15 cellular contexts compared by ENCODE assay signal in the genomic region with DNA sequence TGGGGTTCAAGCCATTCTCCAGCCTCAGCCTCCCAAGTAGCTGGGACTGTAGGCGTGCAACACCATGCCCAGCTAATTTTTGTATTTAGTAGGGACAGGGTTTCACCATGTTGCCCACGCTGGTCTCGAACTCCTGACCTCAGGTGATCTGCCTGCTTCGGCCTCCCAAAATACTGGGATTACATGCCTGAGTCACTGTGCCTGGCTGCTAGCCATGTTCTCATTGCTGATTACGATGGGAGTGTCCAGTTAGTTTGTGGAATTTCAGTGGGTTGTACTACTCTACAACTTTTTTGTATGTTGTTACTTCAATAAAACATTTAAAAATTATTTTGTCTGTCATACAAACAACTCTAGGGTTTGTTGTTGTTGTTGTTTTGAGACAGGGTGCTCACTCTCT. TPM values are rescaled to one million over a fixed set of nuclear protein-coding genes. Genes with fewer than 3 reads are reported as not detected.
DNase-seq lines count a peak whose midpoint lies in the region; TF ChIP-seq lines count a peak whose summit lies in the region.
"Had no signal": no experiment of that assay in that cellular context is flagged by ENCODE, and none has a peak within 500 bp of the region (broad histone marks: within the 10 kb centered on the region; RNA-seq: fewer than 3 reads in every experiment).

No MANE protein-coding gene starts in this region.

- no peaks in the 10 kb centered on the region for H3K27me3 ChIP-seq in right atrium auricular region
- H3K27me3 ChIP-seq in adipocyte (replicated peaks; ENCODE audit: control insufficient read depth, insufficient read depth, low read length): no peaks in the 10 kb centered on the region
- no peaks in the 10 kb centered on the region for H3K27me3 ChIP-seq in transverse colon
- H3K27me3 ChIP-seq: esophagus squamous epithelium, Peyer's patch had no signal

- H3K27ac ChIP-seq in right atrium auricular region: no peak overlapping the region
- H3K27ac ChIP-seq in transverse colon: no peak overlapping the region
- H3K27ac ChIP-seq: esophagus squamous epithelium, KMS-11, Peyer's patch had no signal

- H3K36me3 ChIP-seq in right atrium auricular region (no peaks in the 10 kb centered on the region), adipocyte (ENCODE audit: control insufficient read depth, insufficient read depth, low read length, severe bottlenecking) (no peaks in the 10 kb centered on the region), transverse colon (no peaks in the 10 kb centered on the region)
- H3K36me3 ChIP-seq: Peyer's patch had no signal

- intact Hi-C loops in cardiac septum (cut with DNase I): no loop called here
- intact Hi-C loops in transverse colon (cut with DNase I; ENCODE audit: low total_unique reads): no loop called here

- 67% methylated on average over 5 of the region's 5 CpGs; no CpG with 5 or more reads in 1 of the 2 donors for WGBS in transverse colon (ENCODE audit: low coverage in 1 of 2), 2 donors

- DNase-seq in right atrium auricular region (ENCODE audit: low spot score) (peak; percentile 76), cardiac septum (ENCODE audit: low spot score) (no peak), adipocyte (ENCODE audit: low read depth) (peak; percentile 69), fibroblast of mammary gland (ENCODE audit: low read depth) (peak; percentile 80), transverse colon (peak; percentile 46), iPS-NIHi7 (ENCODE audit: extremely low spot score) (no peak), NCI-H2196 treated with DMSO at 0.1 percent for 48 hours (lab: John Stamatoyannopoulos, UW; ENCODE audit: unreplicated experiment) (no peak), NAMALWA (ENCODE audit: low spot score) (no peak)
- DNase-seq: cortex of kidney; esophagus squamous epithelium; NCI-H1694 treated with DMSO at 0.1 percent for 48 hours; NCI-H524 treated with DMSO at 0.1 percent for 48 hours; Peyer's patch; stimulated activated naive CD4-positive, alpha-beta T cell treated with Interleukin-2 at 50 U/mL for 16 hours had no signal

- H3K9me3 ChIP-seq in right atrium auricular region (no peaks in the 10 kb centered on the region), adipocyte (ENCODE audit: control insufficient read depth, low read length) (no peaks in the 10 kb centered on the region), transverse colon (no peaks in the 10 kb centered on the region)
- H3K9me3 ChIP-seq: esophagus squamous epithelium, Peyer's patch had no signal

- H3K4me3 ChIP-seq in right atrium auricular region: no peak overlapping the region
- H3K4me3 ChIP-seq in adipocyte (ENCODE audit: low read length): no peak overlapping the region
- H3K4me3 ChIP-seq in fibroblast of mammary gland (ENCODE audit: control insufficient read depth, low read depth, low read length): no peak overlapping the region
- no peak overlapping the region for H3K4me3 ChIP-seq in transverse colon
- H3K4me3 ChIP-seq: esophagus squamous epithelium, Peyer's patch had no signal

- TF ChIP-seq EP300 in transverse colon (IDR thresholded peaks at IDR 0.05; ENCODE audit: low read depth): no peak

- peaks cover 0 to 29% of the 10 kb centered on the region in 2 donors for H3K4me1 ChIP-seq in right atrium auricular region
- H3K4me1 ChIP-seq in adipocyte (ENCODE audit: control insufficient read depth, insufficient read depth, low read length): peaks cover 13% of the 10 kb centered on the region
- peaks cover 13 to 25% (median 17%) of the 10 kb centered on the region in 4 donors for H3K4me1 ChIP-seq in transverse colon

- TF ChIP-seq POLR2A in transverse colon (IDR thresholded peaks at IDR 0.05): no peak

- no peak overlapping the region for H3K9ac ChIP-seq in adipocyte (ENCODE audit: low read length)
- H3K9ac ChIP-seq: KMS-11 had no signal

- in situ Hi-C loops in transverse colon (cut with MboI; ENCODE audit: low pct_ligation_motif_present in 1 of 4, low pct_unique_long_range_greater_than_20kb in 1 of 4, low sequenced_read_pairs in 3 of 4): no loop called here

- TF ChIP-seq CTCF in right atrium auricular region (IDR thresholded peaks at IDR 0.05) (no peak), fibroblast of mammary gland (conservative IDR thresholded peaks at IDR 0.05; ENCODE audit: control insufficient read depth, insufficient read depth, low read depth, low read length) (no peak), transverse colon (IDR thresholded peaks at IDR 0.05) (no peak)

RNA-seq across cellular contexts. Expression of a gene that starts 4.8 kb away (rescaled TPM):
- total RNA-seq in right atrium auricular region: 10 to 100 TPM; 22.0 to 23.7 TPM
- total RNA-seq in cardiac septum: 18.5 TPM
- total RNA-seq in transverse colon: 100 to 1,000 TPM in 1 of 4 donors, 10 to 100 TPM in 3; 19.8 to 122 (median 31.2) TPM

RNA-seq across cellular contexts. Expression of a gene that starts 5.8 kb away (rescaled TPM):
- total RNA-seq in right atrium auricular region (10 to 100 TPM; 56.8 to 69.7 TPM), cardiac septum (90.7 TPM), transverse colon (100 to 1,000 TPM in 1 of 4 donors, 10 to 100 TPM in 3; 46.4 to 131 (median 61.0) TPM)

RNA-seq across cellular contexts. Expression of a gene that starts 21.9 kb away (rescaled TPM):
- 10 to 100 TPM in 1 of 2 donors, 1 to 10 TPM in 1; 4.9 to 13.3 TPM for total RNA-seq in right atrium auricular region
- total RNA-seq in cardiac septum: 14.7 TPM
- total RNA-seq in transverse colon: 100 to 1,000 TPM in 1 of 4 donors, 10 to 100 TPM in 2, not detected in 1; 10.8 to 353 (median 21.3) TPM

RNA-seq across cellular contexts. Expression of a gene that starts 32.1 kb away (rescaled TPM):
- total RNA-seq in right atrium auricular region: 10 to 100 TPM in 1 of 2 donors, 1 to 10 TPM in 1; 8.2 to 11.1 TPM
- total RNA-seq in cardiac septum: 3.9 TPM
- 10 to 100 TPM; 34.0 to 88.3 (median 81.2) TPM for total RNA-seq in transverse colon

RNA-seq across cellular contexts. Expression of a gene that starts 38.9 kb away (rescaled TPM):
- total RNA-seq in right atrium auricular region (10 to 100 TPM; 15.8 to 18.6 TPM), cardiac septum (18.9 TPM), transverse colon (10 to 100 TPM in 3 of 4 donors, 1 to 10 TPM in 1; 4.5 to 63.9 (median 26.3) TPM)

Comparison
In these comparisons a context has a peak if more than half of its experiments do, and no peak if none do; other contexts are left out.
1. DNase-seq: peak in right atrium auricular region (single experiment), adipocyte (single experiment), fibroblast of mammary gland (single experiment) and transverse colon (single experiment); none in cardiac septum (single experiment), iPS-NIHi7 (single experiment), NCI-H2196 treated with DMSO at 0.1 percent for 48 hours (single experiment) and NAMALWA (single experiment).